ENCODE assay signal across 8 cellular contexts in the genomic region with DNA sequence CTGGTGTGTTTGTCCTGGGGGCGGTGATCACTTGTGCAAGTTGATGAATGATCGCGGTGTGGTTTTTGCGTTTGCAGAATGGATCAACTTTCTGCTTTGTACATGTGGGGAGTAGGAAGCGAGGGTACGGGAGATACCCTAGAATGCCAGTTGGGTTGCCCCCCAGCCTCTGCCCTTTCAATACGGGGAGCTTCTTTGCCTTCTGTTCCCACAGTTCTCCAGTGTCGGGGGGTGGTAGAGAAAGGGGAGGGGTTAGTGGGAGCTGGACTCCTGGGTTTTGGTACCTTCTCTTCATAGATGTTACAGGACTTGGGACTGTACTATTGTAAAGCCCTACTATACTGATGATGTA. TPM values are rescaled to one million over a fixed set of nuclear protein-coding genes. Genes with fewer than 3 reads are reported as not detected.
DNase-seq lines count a peak whose midpoint lies in the region; ATAC-seq, FAIRE-seq and TF ChIP-seq lines count a peak whose summit lies in the region.

No MANE protein-coding gene starts in this region.

- H2BK15ac ChIP-seq in H1 (ENCODE audit: low read length) = no peak overlapping the region

- WGBS in H1 (ENCODE audit: extremely low coverage in 1 of 2, insufficient coverage in 1 of 2, insufficient read length in 1 of 2, insufficient replicate concordance in 2 of 2, low coverage in 1 of 2, low lambda C conversion rate in 2 of 2, missing lambda C conversion rate in 1 of 2), 2 experiments = 8% methylated on average over 8 of the region's 8 CpGs; no CpG with 5 or more reads in 1 of the 2 experiments

- no peak overlapping the region for H2BK12ac ChIP-seq in H1 (ENCODE audit: low read depth, low read length)

- peak overlapping the region; percentile 92 for H3K9ac ChIP-seq in OCI-LY3 (ENCODE audit: low read length)
- peak overlapping the region in 3 of 4 experiments; percentile 60 to 84 (median 64); a peak in 5 of 7 replicates for H3K9ac ChIP-seq in H1 (replicated peaks in 1 of 4; ENCODE audit: extremely low read depth in 1 of 4, low read depth in 3 of 4, low read length in 3 of 4)
- H3K9ac ChIP-seq in neural progenitor cell = peak overlapping the region; percentile 22

- no peak overlapping the region for H3K14ac ChIP-seq in H1 (ENCODE audit: insufficient read length)

- H3K4me3 Mint-ChIP-seq in CD4-positive, alpha-beta T cell = peak overlapping the region; percentile 97
- H3K4me3 Mint-ChIP-seq in neural progenitor cell = peak overlapping the region; percentile 97

- H3K4me1 ChIP-seq in OCI-LY3 (ENCODE audit: low read length) = peaks cover 23% of the 10 kb centered on the region
- H3K4me1 ChIP-seq in H1 (replicated peaks in 1 of 4; ENCODE audit: control insufficient read depth in 3 of 4, insufficient read depth in 4 of 4, low read length in 3 of 4) = peaks cover 0 to 5% (median 3%) of the 10 kb centered on the region in 4 experiments; a peak in 4 of 7 replicates
- peaks cover 5% of the 10 kb centered on the region for H3K4me1 ChIP-seq in neural progenitor cell

- peak overlapping the region; percentile 99 for H3K4me3 ChIP-seq in OCI-LY3 (ENCODE audit: low read length)
- H3K4me3 ChIP-seq in H1 (ENCODE audit: extremely low read depth in 1 of 4, insufficient read depth in 2 of 4, low read depth in 3 of 4, low read length in 4 of 4) = peak overlapping the region; percentile 81 to 99 (median 86)
- H3K4me3 ChIP-seq in neural progenitor cell = peak overlapping the region; percentile 95

- no peak for TF ChIP-seq RAD21 in H1 (IDR thresholded peaks at IDR 0.05 in 1 of 2, conservative IDR thresholded peaks at IDR 0.05 in 1 of 2; ENCODE audit: low read depth in 2 of 2, low read length in 2 of 2)

- no peaks in the 10 kb centered on the region for H3K9me3 ChIP-seq in CD4-positive, alpha-beta T cell (ENCODE audit: control insufficient read depth, low read length)
- H3K9me3 ChIP-seq in OCI-LY3 (ENCODE audit: insufficient read depth, low read length) = no peaks in the 10 kb centered on the region
- no peaks in the 10 kb centered on the region for H3K9me3 ChIP-seq in H1 (ENCODE audit: insufficient read depth in 2 of 2, low read depth in 1 of 2, low read length in 1 of 2)
- H3K9me3 ChIP-seq in neural progenitor cell (ENCODE audit: low read depth) = no peaks in the 10 kb centered on the region

- H3K27ac ChIP-seq in CD4-positive, alpha-beta T cell (ENCODE audit: low read depth, low read length) = no peak overlapping the region
- H3K27ac ChIP-seq in OCI-LY3 (ENCODE audit: low read length) = no peak overlapping the region
- H3K27ac ChIP-seq in H1 (ENCODE audit: low read depth, low read length) = no peak overlapping the region
- no peak overlapping the region for H3K27ac ChIP-seq in neural progenitor cell

- ATAC-seq in CD4-positive, alpha-beta T cell (ENCODE audit: poor library complexity) = no peak
- ATAC-seq in HG03280 (IDR thresholded peaks at IDR 0.05; ENCODE audit: unreplicated experiment) = no peak

- CTCF ChIA-PET in CD4-positive, alpha-beta T cell (lab: Charles Lee) = no interaction called here
- CTCF ChIA-PET in H1 (lab: Charles Lee; ENCODE audit: partially characterized antibody) = interaction anchor here (1.0 to 1.5 kb wide), 3 partner anchors 11 to 94 kb away, joined by 3 to 4 read pairs (median 3); no protein-coding TSS in a partner anchor

- no peak overlapping the region for H2AK5ac ChIP-seq in H1 (ENCODE audit: low read depth, low read length)

- no peak overlapping the region for H4K91ac ChIP-seq in H1 (replicated peaks; ENCODE audit: insufficient read length, low read length)

- no peak for DNase-seq in CD4-positive, alpha-beta T cell
- DNase-seq in H1 (ENCODE audit: low read depth in 1 of 2, low spot score in 2 of 2) = no peak
- DNase-seq in neural progenitor cell (ENCODE audit: low spot score) = no peak
- DNase-seq in cerebellum (ENCODE audit: low spot score) = no peak
- DNase-seq in DMS 273 treated with DMSO at 0.1 percent for 48 hours (lab: John Stamatoyannopoulos, UW) = no peak
- no peak for DNase-seq in HCEC 1CT

- no peaks in the 10 kb centered on the region for H3K9me3 Mint-ChIP-seq in CD4-positive, alpha-beta T cell
- H3K9me3 Mint-ChIP-seq in neural progenitor cell = no peaks in the 10 kb centered on the region

- no peak for TF ChIP-seq POLR2A in H1 (IDR thresholded peaks at IDR 0.05; ENCODE audit: control extremely low read depth in 1 of 2, low read depth in 2 of 2, low read length in 2 of 2)

- TF ChIP-seq EP300 in H1 (IDR thresholded peaks at IDR 0.05; ENCODE audit: borderline replicate concordance in 1 of 2, low read depth in 2 of 2, low read length in 2 of 2) = no peak

- FAIRE-seq in H1 (lab: Jason Lieb, UNC) = no peak

- H3K18ac ChIP-seq in H1 (ENCODE audit: extremely low read depth, low read length) = no peak overlapping the region

- H3K36me3 Mint-ChIP-seq in CD4-positive, alpha-beta T cell (ENCODE audit: low read depth) = peaks cover 48% of the 10 kb centered on the region
- peaks cover 18% of the 10 kb centered on the region for H3K36me3 Mint-ChIP-seq in neural progenitor cell

- H3K27ac Mint-ChIP-seq in CD4-positive, alpha-beta T cell = peak overlapping the region; percentile 94
- peak overlapping the region; percentile 9 for H3K27ac Mint-ChIP-seq in neural progenitor cell

- POLR2A ChIA-PET in CD4-positive, alpha-beta T cell (lab: Charles Lee) = interaction anchor here (0.6 to 0.7 kb wide), 3 partner anchors 280 to 724 kb away, joined by 3 to 4 read pairs (median 3); no protein-coding TSS in a partner anchor
- POLR2A ChIA-PET in H1 (lab: Charles Lee; ENCODE audit: partially characterized antibody) = interaction anchor here (0.6 to 1.5 kb wide), 3 partner anchors 28 to 95 kb away, joined by 3 read pairs; no protein-coding TSS in a partner anchor

- H2BK120ac ChIP-seq in H1 (replicated peaks; ENCODE audit: low read depth, low read length) = no peak overlapping the region

- H3K27me3 ChIP-seq in CD4-positive, alpha-beta T cell (ENCODE audit: control insufficient read depth, insufficient read depth, low read length) = no peaks in the 10 kb centered on the region
- H3K27me3 ChIP-seq in OCI-LY3 (ENCODE audit: low read depth, low read length) (no peaks in the 10 kb centered on the region), H1 (replicated peaks in 1 of 4; ENCODE audit: control insufficient read depth in 3 of 4, extremely low read depth in 1 of 4, insufficient read depth in 3 of 4, low read length in 3 of 4) (peaks cover 0 to 7% (median 1%) of the 10 kb centered on the region in 4 experiments; a peak in 1 of 7 replicates), neural progenitor cell (no peaks in the 10 kb centered on the region)

- H4K20me1 ChIP-seq in OCI-LY3 (ENCODE audit: insufficient read depth, low read length) = peaks cover 11% of the 10 kb centered on the region
- H4K20me1 ChIP-seq in H1 (replicated peaks in 1 of 2; ENCODE audit: control insufficient read depth in 1 of 2, insufficient read depth in 2 of 2, low read length in 2 of 2) = peaks cover 5 to 8% of the 10 kb centered on the region in 2 experiments
- peaks cover 55% of the 10 kb centered on the region for H4K20me1 ChIP-seq in neural progenitor cell (ENCODE audit: low read depth)

- no peak for TF ChIP-seq CTCF in CD4-positive, alpha-beta T cell (IDR thresholded peaks at IDR 0.05)
- TF ChIP-seq CTCF in OCI-LY3 (IDR thresholded peaks at IDR 0.05; ENCODE audit: low read depth, low read length) (no peak), H1 (IDR thresholded peaks at IDR 0.05; ENCODE audit: control extremely low read depth in 1 of 3, insufficient read depth in 1 of 3, low read depth in 1 of 3, low read length in 3 of 3) (no peak), neural progenitor cell (IDR thresholded peaks at IDR 0.05) (no peak)

- intact Hi-C loops in CD4-positive, alpha-beta T cell (cut with DNase I, micrococcal nuclease) = loop anchor here in 1 of 2 experiments (2.0 to 10.0 kb wide), 4 partner anchors 95 to 1651 kb away; a partner anchor contains a TSS

- H3K4me2 ChIP-seq in OCI-LY3 (ENCODE audit: low read length) (peak overlapping the region; percentile 95), H1 (ENCODE audit: insufficient read depth in 1 of 2, low read depth in 2 of 2, low read length in 2 of 2) (peak overlapping the region; percentile 95 to 96), neural progenitor cell (peak overlapping the region; percentile 91)

- no peak overlapping the region for H4K8ac ChIP-seq in H1 (ENCODE audit: extremely low read depth, insufficient read depth, low read length)

- no peak overlapping the region for H3K23ac ChIP-seq in H1 (ENCODE audit: insufficient read length)

- no peak overlapping the region for H2AFZ ChIP-seq in OCI-LY3 (ENCODE audit: low read depth, low read length)
- H2AFZ ChIP-seq in H1 (ENCODE audit: low read length) = no peak overlapping the region
- no peak overlapping the region for H2AFZ ChIP-seq in neural progenitor cell (replicated peaks)

- H3K79me2 ChIP-seq in OCI-LY3 (ENCODE audit: low read length) (peaks cover 40% of the 10 kb centered on the region), H1 (ENCODE audit: control insufficient read depth in 1 of 2, insufficient read depth in 2 of 2, low read length in 2 of 2) (peaks cover 0 to 39% of the 10 kb centered on the region in 2 experiments; a peak in 3 of 4 replicates), neural progenitor cell (ENCODE audit: low read depth) (peaks cover 78% of the 10 kb centered on the region)

- H4K5ac ChIP-seq in H1 (ENCODE audit: insufficient read length, low read depth, low read length) = no peak overlapping the region

- H3K4ac ChIP-seq in H1 (replicated peaks; ENCODE audit: insufficient read length, low read depth, low read length) = no peak overlapping the region

- H3F3A ChIP-seq in neural progenitor cell (ENCODE audit: low read depth) = peaks cover 14% of the 10 kb centered on the region

- H2BK5ac ChIP-seq in H1 (ENCODE audit: low read depth, low read length) = no peak overlapping the region

- H3K27me3 Mint-ChIP-seq in CD4-positive, alpha-beta T cell = no peaks in the 10 kb centered on the region
- H3K27me3 Mint-ChIP-seq in neural progenitor cell (ENCODE audit: insufficient read depth, low read depth) = peaks cover 10% of the 10 kb centered on the region

- H3K56ac ChIP-seq in H1 (replicated peaks; ENCODE audit: insufficient read length, low read depth, low read length) = no peak overlapping the region

- peaks cover 17% of the 10 kb centered on the region for H3K23me2 ChIP-seq in H1 (ENCODE audit: low read depth, low read length)

- H3K36me3 ChIP-seq in OCI-LY3 (replicated peaks; ENCODE audit: low read depth, low read length) = peaks cover 15% of the 10 kb centered on the region
- peaks cover 0 to 12% (median 0%) of the 10 kb centered on the region in 4 experiments; a peak in 1 of 8 replicates for H3K36me3 ChIP-seq in H1 (ENCODE audit: control insufficient read depth in 2 of 4, insufficient read depth in 4 of 4, low read length in 3 of 4)
- peaks cover 6% of the 10 kb centered on the region for H3K36me3 ChIP-seq in neural progenitor cell

- no peak overlapping the region for H2BK20ac ChIP-seq in H1 (ENCODE audit: low read length)

- no peaks in the 10 kb centered on the region for H3K79me1 ChIP-seq in H1 (ENCODE audit: low read depth, low read length)

- H3K4me1 Mint-ChIP-seq in CD4-positive, alpha-beta T cell (ENCODE audit: low read depth) = peaks cover 50% of the 10 kb centered on the region
- peaks cover 21% of the 10 kb centered on the region for H3K4me1 Mint-ChIP-seq in neural progenitor cell

RNA-seq across cellular contexts. Expression of a gene that starts 3.2 kb away (rescaled TPM):
- total RNA-seq in CD4-positive, alpha-beta T cell = 10 to 100 TPM; 79.7 to 81.8 TPM
- total RNA-seq in H1 (2021; fragmentation: NEBNext Ultra II Directional; extraction: Animal tissue kit (Norgen Biotek cat#: 25700)) = 37.2 and 42.5 TPM in 2 replicates
- polyA plus RNA-seq in H1 (2011; rRNA removed) = 7.1 and 11.0 TPM in 2 replicates
- 17.7 TPM for polyA plus RNA-seq in H1 (2011; cell fraction: cytosol; rRNA removed)
- 25.7 TPM for polyA plus RNA-seq in H1 (2011; cell fraction: nucleus; rRNA removed)
- polyA plus RNA-seq in H1 (2012, experiment 1 of 2) = 16.4 to 20.3 TPM (median 18.1 TPM) in 4 replicates
- 0.76 TPM for polyA plus RNA-seq in H1 (2012, experiment 2 of 2)
- 22.8 TPM for polyA plus RNA-seq in H1 (2013, experiment 1 of 2)
- polyA plus RNA-seq in H1 (2013, experiment 2 of 2) = 21.5 TPM
- 67.3 and 121 TPM in 2 replicates for polyA minus RNA-seq in H1 (2011; rRNA and poly(A)+ RNA removed)
- 29.0 TPM for polyA minus RNA-seq in H1 (2011; cell fraction: cytosol; rRNA and poly(A)+ RNA removed)
- 191 TPM for polyA minus RNA-seq in H1 (2011; cell fraction: nucleus; rRNA and poly(A)+ RNA removed)
- total RNA-seq in neural progenitor cell (ENCODE audit: low replicate concordance) = 66.1 and 110 TPM in 2 replicates
- 52.5 TPM for total RNA-seq in cerebellum

Comparison
In these comparisons a context has a peak if more than half of its experiments do, and no peak if none do; other contexts are left out.
1. H3K9ac ChIP-seq: peak in every context shown above with its lines; median percentile 92 in OCI-LY3; 64 in H1; 22 in neural progenitor cell.